Comparison of ENCODE assay signal across 2 cellular contexts in the genomic region with DNA sequence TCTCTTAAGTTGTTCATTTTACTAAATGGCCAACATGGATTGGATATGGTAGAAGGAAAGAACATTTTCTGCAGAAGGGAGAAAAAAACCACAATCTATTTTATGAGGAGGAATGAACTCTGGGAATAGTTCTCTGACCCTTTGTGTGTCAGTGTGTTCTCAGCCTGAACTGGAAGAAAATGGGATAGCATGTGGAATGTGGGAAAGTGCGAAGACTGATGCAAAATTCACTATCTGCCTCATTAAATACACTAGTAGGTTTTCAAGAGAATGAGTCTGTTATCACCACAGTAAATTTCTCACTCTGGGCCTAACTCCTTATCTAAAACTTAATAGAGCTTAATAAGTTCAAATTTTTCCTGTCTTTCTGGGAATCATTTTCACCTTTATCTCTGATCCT.
TF ChIP-seq lines count a peak whose summit lies in the region.

No MANE protein-coding gene starts in this region.

TF ChIP-seq in liver, 16 proteins besides CTCF, POLR2A, EP300 and RAD21:
- TF ChIP-seq, protein P1, sequence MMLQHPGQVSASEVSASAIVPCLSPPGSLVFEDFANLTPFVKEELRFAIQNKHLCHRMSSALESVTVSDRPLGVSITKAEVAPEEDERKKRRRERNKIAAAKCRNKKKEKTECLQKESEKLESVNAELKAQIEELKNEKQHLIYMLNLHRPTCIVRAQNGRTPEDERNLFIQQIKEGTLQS (IDR thresholded peaks at IDR 0.05), result no peak
- TF ChIP-seq NR2F2 (IDR thresholded peaks at IDR 0.05) (peak; percentile 32), HNF4G (IDR thresholded peaks at IDR 0.05) (no peak), RXRA (IDR thresholded peaks at IDR 0.05) (peak in 1 of 2 donors; percentile 30), YY1 (IDR thresholded peaks at IDR 0.05) (no peak)
- TF ChIP-seq, protein P2, sequence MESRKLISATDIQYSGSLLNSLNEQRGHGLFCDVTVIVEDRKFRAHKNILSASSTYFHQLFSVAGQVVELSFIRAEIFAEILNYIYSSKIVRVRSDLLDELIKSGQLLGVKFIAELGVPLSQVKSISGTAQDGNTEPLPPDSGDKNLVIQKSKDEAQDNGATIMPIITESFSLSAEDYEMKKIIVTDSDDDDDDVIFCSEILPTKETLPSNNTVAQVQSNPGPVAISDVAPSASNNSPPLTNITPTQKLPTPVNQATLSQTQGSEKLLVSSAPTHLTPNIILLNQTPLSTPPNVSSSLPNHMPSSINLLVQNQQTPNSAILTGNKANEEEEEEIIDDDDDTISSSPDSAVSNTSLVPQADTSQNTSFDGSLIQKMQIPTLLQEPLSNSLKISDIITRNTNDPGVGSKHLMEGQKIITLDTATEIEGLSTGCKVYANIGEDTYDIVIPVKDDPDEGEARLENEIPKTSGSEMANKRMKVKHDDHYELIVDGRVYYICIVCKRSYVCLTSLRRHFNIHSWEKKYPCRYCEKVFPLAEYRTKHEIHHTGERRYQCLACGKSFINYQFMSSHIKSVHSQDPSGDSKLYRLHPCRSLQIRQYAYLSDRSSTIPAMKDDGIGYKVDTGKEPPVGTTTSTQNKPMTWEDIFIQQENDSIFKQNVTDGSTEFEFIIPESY (IDR thresholded peaks at IDR 0.05), result no peak

TF ChIP-seq in HepG2, 621 proteins besides CTCF, POLR2A, EP300 and RAD21:
- TF ChIP-seq ZNF878 (CRISPR knock-in tag; IDR thresholded peaks at IDR 0.05) (no peak), ZNF180 (CRISPR knock-in tag; IDR thresholded peaks at IDR 0.05; ENCODE audit: borderline replicate concordance, low read depth) (no peak)
